Comparison of ENCODE assay signal across 16 cellular contexts in the genomic region with DNA sequence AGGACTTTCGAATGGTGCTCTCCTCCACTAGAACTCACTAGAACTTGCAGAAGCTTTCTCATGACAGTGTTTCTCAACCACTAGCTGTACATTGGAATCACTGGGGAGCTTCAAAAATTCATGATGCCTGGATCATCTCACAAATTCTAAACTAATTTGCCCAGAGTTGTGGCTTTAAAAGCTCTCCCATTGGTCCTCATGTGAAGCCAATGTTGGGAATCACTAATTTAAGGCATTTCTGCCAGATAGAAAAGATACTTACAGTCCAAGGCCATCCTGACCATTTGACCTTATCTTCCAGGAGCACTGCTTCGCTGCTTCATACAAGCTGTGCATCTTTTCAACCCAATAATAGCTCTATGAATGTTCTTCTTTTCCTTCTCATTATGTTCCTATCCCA. TPM values are rescaled to one million over a fixed set of nuclear protein-coding genes. Genes with fewer than 3 reads are reported as not detected.
DNase-seq lines count a peak whose midpoint lies in the region; ATAC-seq and TF ChIP-seq lines count a peak whose summit lies in the region.
"Had no signal": no experiment of that assay in that cellular context is flagged by ENCODE, and none has a peak within 500 bp of the region (broad histone marks: within the 10 kb centered on the region; RNA-seq: fewer than 3 reads in every experiment).

No MANE protein-coding gene starts in this region.

- H3K9me3 Mint-ChIP-seq in HFFc6: peaks cover 5% of the 10 kb centered on the region; the same call in 1 of the 2 replicates

- no peak for TF ChIP-seq POLR2A in breast epithelium (IDR thresholded peaks at IDR 0.05)

- no peak for TF ChIP-seq RAD21 in SK-N-SH (IDR thresholded peaks at IDR 0.05; ENCODE audit: low read length)

- H2AFZ ChIP-seq in mammary epithelial cell (ENCODE audit: low read depth, low read length) (no peak overlapping the region), fibroblast of lung (ENCODE audit: low read length) (no peak overlapping the region), SK-N-SH (ENCODE audit: low read depth) (no peak overlapping the region)

- no peaks in the 10 kb centered on the region for H3K36me3 Mint-ChIP-seq in HFFc6 (ENCODE audit: low read depth)
- H3K36me3 Mint-ChIP-seq: CD4-positive, CD25-positive, alpha-beta regulatory T cell had no signal

- H3K36me3 ChIP-seq in mammary epithelial cell (ENCODE audit: insufficient read depth, low read length) (no peaks in the 10 kb centered on the region), breast epithelium (no peaks in the 10 kb centered on the region), adipocyte (ENCODE audit: control insufficient read depth, insufficient read depth, low read length, severe bottlenecking) (no peaks in the 10 kb centered on the region), fibroblast of lung (ENCODE audit: control insufficient read depth, insufficient read depth, low read length) (no peaks in the 10 kb centered on the region), SK-N-SH (replicated peaks in 1 of 2; ENCODE audit: control insufficient read depth in 1 of 2, insufficient read depth in 2 of 2, low read length in 1 of 2) (no peaks in the 10 kb centered on the region)

- intact Hi-C loops in mammary epithelial cell (cut with micrococcal nuclease) (no loop called here), breast epithelium (cut with DNase I; ENCODE audit: low total_unique reads) (no loop called here)

- POLR2A ChIA-PET in SK-N-SH (lab: Yijun Ruan, JAX): no interaction called here

- no peak for TF ChIP-seq EP300 in SK-N-SH (IDR thresholded peaks at IDR 0.05; ENCODE audit: borderline replicate concordance in 1 of 2, low read depth in 1 of 2, low read length in 1 of 2)

- CTCF ChIA-PET in mammary epithelial cell (lab: Charles Lee; ENCODE audit: low non-redundant PET): no interaction called here
- CTCF ChIA-PET in SK-N-SH (lab: Yijun Ruan, JAX): interaction anchor here (1.3 kb wide), 1 partner anchor 49 kb away, joined by 5 read pairs; no protein-coding TSS in a partner anchor

- ATAC-seq in HG03378 (IDR thresholded peaks at IDR 0.05; ENCODE audit: unreplicated experiment): no peak

- H3F3A ChIP-seq in SK-N-SH (replicated peaks; ENCODE audit: insufficient read depth): no peaks in the 10 kb centered on the region

- no peak overlapping the region for H3K4me2 ChIP-seq in mammary epithelial cell (ENCODE audit: insufficient read depth, low read depth, low read length)
- no peak overlapping the region for H3K4me2 ChIP-seq in fibroblast of lung (ENCODE audit: extremely low read depth, insufficient read depth, low read length)
- H3K4me2 ChIP-seq in SK-N-SH: no peak overlapping the region

- 0 out of 2 replicates have a peak, but pooled peaks cover 3% of the 10 kb centered on the region for H3K9me2 ChIP-seq in SK-N-SH

- H3K27ac ChIP-seq in mammary epithelial cell (ENCODE audit: insufficient read depth, low read depth, low read length) (no peak overlapping the region), breast epithelium (no peak overlapping the region), fibroblast of lung (ENCODE audit: insufficient read depth, low read length) (no peak overlapping the region), SK-N-SH (ENCODE audit: low read depth in 2 of 2, low read length in 1 of 2) (no peak overlapping the region)

- DNase-seq in mammary epithelial cell (peak; percentile 44), breast epithelium (ENCODE audit: low spot score in 2 of 2) (no peak), adipocyte (ENCODE audit: low read depth) (peak; percentile 8), fibroblast of lung (ENCODE audit: low read depth in 2 of 2) (peak; percentile 7 to 8), HFFc6 (no peak), SK-N-SH (no peak)
- DNase-seq: AML-193; CD4-positive, CD25-positive, alpha-beta regulatory T cell; Kasumi-1; NCI-H2107; NCI-H446; NCI-H774; SHP77; SW 1271 had no signal

- H3K27me3 Mint-ChIP-seq in HFFc6 (ENCODE audit: insufficient read depth): peaks cover 11% of the 10 kb centered on the region

- H3K4me3 ChIP-seq in mammary epithelial cell (replicated peaks in 1 of 3; ENCODE audit: insufficient read depth in 1 of 3, low read depth in 2 of 3, low read length in 3 of 3) (no peak overlapping the region), breast epithelium (no peak overlapping the region), adipocyte (ENCODE audit: low read length) (no peak overlapping the region), fibroblast of lung (replicated peaks in 1 of 4; ENCODE audit: control extremely low read depth in 1 of 4, insufficient read depth in 1 of 4, low read depth in 3 of 4, low read length in 4 of 4) (no peak overlapping the region), SK-N-SH (ENCODE audit: low read depth in 2 of 2, low read length in 1 of 2) (no peak overlapping the region)

- H3K79me2 ChIP-seq in mammary epithelial cell (ENCODE audit: insufficient read depth, low read length) (no peaks in the 10 kb centered on the region), fibroblast of lung (ENCODE audit: control insufficient read depth, insufficient read depth, low read length) (no peaks in the 10 kb centered on the region), SK-N-SH (ENCODE audit: insufficient read depth) (no peaks in the 10 kb centered on the region)

- H3K27me3 ChIP-seq in mammary epithelial cell (ENCODE audit: insufficient read depth, low read length): no peaks in the 10 kb centered on the region
- H3K27me3 ChIP-seq in breast epithelium: no peaks in the 10 kb centered on the region
- no peaks in the 10 kb centered on the region for H3K27me3 ChIP-seq in adipocyte (replicated peaks; ENCODE audit: control insufficient read depth, insufficient read depth, low read length)
- H3K27me3 ChIP-seq in fibroblast of lung (ENCODE audit: control insufficient read depth, insufficient read depth, low read length): peaks cover 2% of the 10 kb centered on the region
- no peaks in the 10 kb centered on the region; the same call in 1 of the 2 replicates for H3K27me3 ChIP-seq in SK-N-SH (ENCODE audit: insufficient read depth)

- no peaks in the 10 kb centered on the region for H4K20me1 ChIP-seq in mammary epithelial cell (ENCODE audit: insufficient read depth, low read length)
- no peaks in the 10 kb centered on the region for H4K20me1 ChIP-seq in fibroblast of lung (ENCODE audit: control insufficient read depth, extremely low read depth, insufficient read depth, low read length)
- H4K20me1 ChIP-seq in SK-N-SH (ENCODE audit: insufficient read depth): no peaks in the 10 kb centered on the region

- 43% methylated on average over 2 of the region's 2 CpGs for WGBS in mammary epithelial cell (ENCODE audit: low coverage, missing lambda C conversion rate)
- WGBS in SK-N-SH (ENCODE audit: low lambda C conversion rate): 0% methylated on average over 2 of the region's 2 CpGs

- H3K9me3 ChIP-seq in mammary epithelial cell (replicated peaks; ENCODE audit: insufficient read depth, low read length): no peaks in the 10 kb centered on the region
- H3K9me3 ChIP-seq in breast epithelium: peaks cover 0 to 12% of the 10 kb centered on the region in 2 donors
- H3K9me3 ChIP-seq in adipocyte (ENCODE audit: control insufficient read depth, low read length): peaks cover 22% of the 10 kb centered on the region
- H3K9me3 ChIP-seq in fibroblast of lung (ENCODE audit: control insufficient read depth, insufficient read depth, low read depth, low read length): no peaks in the 10 kb centered on the region
- H3K9me3 ChIP-seq in SK-N-SH: no peaks in the 10 kb centered on the region; the same call in 1 of the 2 replicates

- TF ChIP-seq CTCF in mammary epithelial cell (conservative IDR thresholded peaks at IDR 0.05 in 1 of 2, IDR thresholded peaks at IDR 0.05 in 1 of 2; ENCODE audit: extremely low read depth in 1 of 2, insufficient read depth in 1 of 2, low read depth in 1 of 2, low read length in 2 of 2) (no peak), breast epithelium (IDR thresholded peaks at IDR 0.05) (no peak), fibroblast of lung (conservative IDR thresholded peaks at IDR 0.05 in 1 of 2, IDR thresholded peaks at IDR 0.05 in 1 of 2; ENCODE audit: low read depth in 1 of 2, low read length in 2 of 2) (no peak), HFFc6 (IDR thresholded peaks at IDR 0.05) (no peak), SK-N-SH (IDR thresholded peaks at IDR 0.05) (no peak)

- H3K4me3 Mint-ChIP-seq in HFFc6: no peak overlapping the region
- H3K4me3 Mint-ChIP-seq: CD4-positive, CD25-positive, alpha-beta regulatory T cell had no signal

- no TSS peak for BruUV-seq in mammary epithelial cell (replicated peaks; lab: Mats Ljungman, UMichigan)

- H3K4me1 ChIP-seq in mammary epithelial cell (ENCODE audit: insufficient read depth, low read length): peaks cover 22% of the 10 kb centered on the region
- no peaks in the 10 kb centered on the region for H3K4me1 ChIP-seq in breast epithelium
- H3K4me1 ChIP-seq in adipocyte (ENCODE audit: control insufficient read depth, insufficient read depth, low read length): no peaks in the 10 kb centered on the region
- H3K4me1 ChIP-seq in fibroblast of lung (ENCODE audit: control insufficient read depth, extremely low read depth, insufficient read depth, low read length): no peaks in the 10 kb centered on the region
- H3K4me1 ChIP-seq in SK-N-SH (ENCODE audit: control insufficient read depth in 1 of 2, insufficient read depth in 2 of 2, low read depth in 1 of 2, low read length in 1 of 2): peaks cover 0 to 5% of the 10 kb centered on the region in 2 experiments; a peak in 1 of 4 replicates

- H3K27ac Mint-ChIP-seq in HFFc6: no peak overlapping the region
- H3K27ac Mint-ChIP-seq: CD4-positive, CD25-positive, alpha-beta regulatory T cell had no signal

- peaks cover 12% of the 10 kb centered on the region for H3K4me1 Mint-ChIP-seq in HFFc6 (ENCODE audit: low read depth)
- H3K4me1 Mint-ChIP-seq: CD4-positive, CD25-positive, alpha-beta regulatory T cell had no signal

- in situ Hi-C loops in mammary epithelial cell (cut with MboI; ENCODE audit: low sequenced_read_pairs in 2 of 2): no loop called here

- H3K9ac ChIP-seq in mammary epithelial cell (ENCODE audit: insufficient read depth, low read length): no peak overlapping the region
- no peak overlapping the region for H3K9ac ChIP-seq in adipocyte (ENCODE audit: low read length)
- no peak overlapping the region for H3K9ac ChIP-seq in fibroblast of lung (ENCODE audit: insufficient read depth, low read length)
- no peak overlapping the region for H3K9ac ChIP-seq in SK-N-SH

- dilution Hi-C loops in mammary epithelial cell (cut with HindIII; ENCODE audit: low sequenced_read_pairs): no loop called here

RNA-seq across cellular contexts. Expression of a gene that starts 12.8 kb away (rescaled TPM):
- under 1 TPM in 1 of 2 donors, not detected in 1; 0.17 TPM for total RNA-seq in mammary epithelial cell
- polyA plus RNA-seq in mammary epithelial cell: 0.05 TPM
- polyA minus RNA-seq in mammary epithelial cell: not detected
- under 1 TPM; 0.32 to 0.98 (median 0.88) TPM for total RNA-seq in breast epithelium
- 0.17 TPM in 1 of 2 replicates, not detected in the other for total RNA-seq in fibroblast of lung
- 0.07 and 0.10 TPM in 2 replicates for polyA plus RNA-seq in fibroblast of lung
- not detected in 2 replicates for polyA plus RNA-seq in fibroblast of lung (2012)
- polyA minus RNA-seq in fibroblast of lung (ENCODE audit: low replicate concordance): 5.9 TPM in 1 of 2 replicates, not detected in the other
- not detected for total RNA-seq in HFFc6 (2021; fragmentation: NEBNext Ultra II Directional; extraction: Animal tissue kit (Norgen Biotek cat#: 25700))
- not detected in 2 replicates for polyA plus RNA-seq in SK-N-SH (2012; rRNA removed)
- polyA plus RNA-seq in SK-N-SH (2012; cell fraction: cytosol; rRNA removed): not detected in 2 replicates
- polyA plus RNA-seq in SK-N-SH (2012; cell fraction: nucleus; rRNA removed): not detected in 2 replicates
- total RNA-seq: H4 had no signal
- polyA plus RNA-seq: CD4-positive, CD25-positive, alpha-beta regulatory T cell had no signal

RNA-seq across cellular contexts. Expression of a gene that starts 36.2 kb away (rescaled TPM):
- total RNA-seq in mammary epithelial cell (not detected), breast epithelium (not detected), fibroblast of lung (not detected in 2 replicates)
- polyA plus RNA-seq in mammary epithelial cell (not detected), fibroblast of lung (not detected in 2 replicates), SK-N-SH (2012; rRNA removed) (not detected in 2 replicates)
- polyA minus RNA-seq in mammary epithelial cell (not detected), fibroblast of lung (ENCODE audit: low replicate concordance) (not detected in 2 replicates)
- polyA plus RNA-seq in fibroblast of lung (2012): not detected in 2 replicates
- total RNA-seq in HFFc6 (2021; fragmentation: NEBNext Ultra II Directional; extraction: Animal tissue kit (Norgen Biotek cat#: 25700)): not detected
- polyA plus RNA-seq in SK-N-SH (2012; cell fraction: cytosol; rRNA removed): not detected in 2 replicates
- polyA plus RNA-seq in SK-N-SH (2012; cell fraction: nucleus; rRNA removed): not detected in 2 replicates
- total RNA-seq: CD4-positive, CD25-positive, alpha-beta regulatory T cell; H4 had no signal
- polyA plus RNA-seq: CD4-positive, CD25-positive, alpha-beta regulatory T cell had no signal

RNA-seq across cellular contexts. Expression of a gene that starts 55.3 kb away (rescaled TPM):
- 10 to 100 TPM; 23.2 to 24.5 TPM for total RNA-seq in mammary epithelial cell
- 10.5 TPM for polyA plus RNA-seq in mammary epithelial cell
- 9.8 TPM for polyA minus RNA-seq in mammary epithelial cell
- total RNA-seq in breast epithelium: 10 to 100 TPM; 46.1 to 65.9 (median 57.7) TPM
- 31.5 and 35.4 TPM in 2 replicates for total RNA-seq in fibroblast of lung
- polyA plus RNA-seq in fibroblast of lung: 19.6 and 23.1 TPM in 2 replicates
- 15.0 and 19.7 TPM in 2 replicates for polyA plus RNA-seq in fibroblast of lung (2012)
- polyA minus RNA-seq in fibroblast of lung (ENCODE audit: low replicate concordance): 10.0 and 10.4 TPM in 2 replicates
- 10 to 100 TPM; 22.0 to 24.6 (median 22.9) TPM for total RNA-seq in HFFc6 (2021; fragmentation: NEBNext Ultra II Directional; extraction: Animal tissue kit (Norgen Biotek cat#: 25700))
- 6.6 and 7.6 TPM in 2 replicates for polyA plus RNA-seq in SK-N-SH (2012; rRNA removed)
- 8.9 and 9.6 TPM in 2 replicates for polyA plus RNA-seq in SK-N-SH (2012; cell fraction: cytosol; rRNA removed)
- polyA plus RNA-seq in SK-N-SH (2012; cell fraction: nucleus; rRNA removed): 6.8 and 8.8 TPM in 2 replicates

Comparison
In these comparisons a context has a peak if more than half of its experiments do, and no peak if none do; other contexts are left out.
1. DNase-seq: peak in mammary epithelial cell (single experiment), adipocyte (single experiment) and fibroblast of lung (2 of 2); none in breast epithelium (0 of 2), HFFc6 (single experiment) and SK-N-SH (single experiment).